ENCODE assay signal across 26 cellular contexts in genomic region chr17:41823141-41823524, GRCh38. TPM values are rescaled to one million over a fixed set of nuclear protein-coding genes. Genes with fewer than 3 reads are reported as not detected.
DNase-seq lines count a peak whose midpoint lies in the region; ATAC-seq and TF ChIP-seq lines count a peak whose summit lies in the region.
"Had no signal": no experiment of that assay in that cellular context is flagged by ENCODE, and none has a peak within 500 bp of the region (broad histone marks: within the 10 kb centered on the region; RNA-seq: fewer than 3 reads in every experiment).

No MANE protein-coding gene starts in this region.

- H3K4me1 Mint-ChIP-seq in endodermal cell (peaks cover 9% of the 10 kb centered on the region), natural killer cell (no peaks in the 10 kb centered on the region)
- no peaks in the 10 kb centered on the region for H3K4me1 Mint-ChIP-seq in naive thymus-derived CD4-positive, alpha-beta T cell
- H3K4me1 Mint-ChIP-seq: CD14-positive monocyte; CD8-positive, alpha-beta memory T cell had no signal

- no peaks in the 10 kb centered on the region for H3K27me3 ChIP-seq in cardiac muscle cell
- no peaks in the 10 kb centered on the region for H3K27me3 ChIP-seq in SK-N-SH (ENCODE audit: insufficient read depth)
- no peaks in the 10 kb centered on the region for H3K27me3 ChIP-seq in endodermal cell (ENCODE audit: control insufficient read depth, insufficient read depth, low read length, poor library complexity, severe bottlenecking)
- no peaks in the 10 kb centered on the region for H3K27me3 ChIP-seq in naive thymus-derived CD4-positive, alpha-beta T cell (ENCODE audit: control insufficient read depth in 2 of 2, insufficient read depth in 2 of 2, low read length in 2 of 2)
- H3K27me3 ChIP-seq: BE2C had no signal

- no peaks in the 10 kb centered on the region for H3K4me1 ChIP-seq in cardiac muscle cell (ENCODE audit: low read depth)
- no peaks in the 10 kb centered on the region for H3K4me1 ChIP-seq in SK-N-SH (ENCODE audit: control insufficient read depth in 1 of 2, insufficient read depth in 2 of 2, low read depth in 1 of 2, low read length in 1 of 2)
- no peaks in the 10 kb centered on the region for H3K4me1 ChIP-seq in endodermal cell (ENCODE audit: control insufficient read depth, insufficient read depth, low read length)
- H3K4me1 ChIP-seq in naive thymus-derived CD4-positive, alpha-beta T cell (ENCODE audit: control insufficient read depth in 2 of 2, insufficient read depth in 2 of 2, low read length in 2 of 2), result no peaks in the 10 kb centered on the region
- H3K4me1 ChIP-seq: BE2C had no signal

- H3K27me3 Mint-ChIP-seq in endodermal cell (ENCODE audit: insufficient read depth), result no peaks in the 10 kb centered on the region
- H3K27me3 Mint-ChIP-seq in naive thymus-derived CD4-positive, alpha-beta T cell, result no peaks in the 10 kb centered on the region
- H3K27me3 Mint-ChIP-seq in natural killer cell (ENCODE audit: low read depth in 2 of 2), result no peaks in the 10 kb centered on the region

- H3K9me3 ChIP-seq in cardiac muscle cell (ENCODE audit: low read depth) (no peaks in the 10 kb centered on the region), SK-N-SH (no peaks in the 10 kb centered on the region), endodermal cell (ENCODE audit: control insufficient read depth, low read length) (no peaks in the 10 kb centered on the region)
- no peaks in the 10 kb centered on the region for H3K9me3 ChIP-seq in naive thymus-derived CD4-positive, alpha-beta T cell (ENCODE audit: control insufficient read depth in 2 of 3, low read length in 3 of 3)
- H3K9me3 ChIP-seq: BE2C had no signal

- TF ChIP-seq CTCF in cardiac muscle cell (IDR thresholded peaks at IDR 0.05; ENCODE audit: low read depth, low read length) (no peak), SK-N-SH (IDR thresholded peaks at IDR 0.05) (no peak), endodermal cell (conservative IDR thresholded peaks at IDR 0.05) (no peak), natural killer cell (IDR thresholded peaks at IDR 0.05) (no peak)

- peaks cover 9% of the 10 kb centered on the region for H3F3A ChIP-seq in SK-N-SH (replicated peaks; ENCODE audit: insufficient read depth)

- no peak overlapping the region for H2AFZ ChIP-seq in SK-N-SH (ENCODE audit: low read depth)
- H2AFZ ChIP-seq: PC-9 had no signal

- no peaks in the 10 kb centered on the region for H3K9me2 ChIP-seq in SK-N-SH

- ATAC-seq in Right ventricle myocardium superior (ENCODE audit: poor library complexity) (no peak), HG02588 (IDR thresholded peaks at IDR 0.05; ENCODE audit: unreplicated experiment) (no peak), natural killer cell (no peak)
- no peak for ATAC-seq in naive thymus-derived CD4-positive, alpha-beta T cell

- no peak overlapping the region for H3K4me3 Mint-ChIP-seq in endodermal cell
- no peak overlapping the region for H3K4me3 Mint-ChIP-seq in naive thymus-derived CD4-positive, alpha-beta T cell
- no peak overlapping the region for H3K4me3 Mint-ChIP-seq in natural killer cell
- H3K4me3 Mint-ChIP-seq: CD14-positive monocyte, HFFc6 had no signal

- POLR2A ChIA-PET in SK-N-SH (lab: Yijun Ruan, JAX), result no interaction called here
- POLR2A ChIA-PET in naive thymus-derived CD4-positive, alpha-beta T cell (lab: Charles Lee), result no interaction called here

- intact Hi-C loops in Right ventricle myocardium superior (cut with DNase I), result no loop called here
- intact Hi-C loops in naive thymus-derived CD4-positive, alpha-beta T cell (cut with micrococcal nuclease), result no loop called here
- intact Hi-C loops in natural killer cell (cut with micrococcal nuclease), result no loop called here

- H3K9ac ChIP-seq in SK-N-SH (no peak overlapping the region), endodermal cell (ENCODE audit: extremely low read depth, low read length, poor library complexity, severe bottlenecking) (no peak overlapping the region)

- H3K9me3 Mint-ChIP-seq in endodermal cell (no peaks in the 10 kb centered on the region), natural killer cell (no peaks in the 10 kb centered on the region)
- H3K9me3 Mint-ChIP-seq in naive thymus-derived CD4-positive, alpha-beta T cell, result no peaks in the 10 kb centered on the region
- H3K9me3 Mint-ChIP-seq: CD8-positive, alpha-beta memory T cell; HFFc6 had no signal

- 0 out of 2 replicates have a peak, but pooled peaks cover 2% of the 10 kb centered on the region for H4K20me1 ChIP-seq in SK-N-SH (ENCODE audit: insufficient read depth)

- H3K36me3 Mint-ChIP-seq in endodermal cell (ENCODE audit: low read depth), result peaks cover 33% of the 10 kb centered on the region
- H3K36me3 Mint-ChIP-seq in naive thymus-derived CD4-positive, alpha-beta T cell, result peaks cover 0 to 6% (median 0%) of the 10 kb centered on the region in 5 donors
- no peaks in the 10 kb centered on the region for H3K36me3 Mint-ChIP-seq in natural killer cell

- peak overlapping the region; percentile 47 for H3K27ac ChIP-seq in cardiac muscle cell
- no peak overlapping the region for H3K27ac ChIP-seq in SK-N-SH (ENCODE audit: low read depth in 2 of 2, low read length in 1 of 2)
- H3K27ac ChIP-seq in endodermal cell (ENCODE audit: low read depth, low read length), result peak overlapping the region; percentile 30
- no peak overlapping the region for H3K27ac ChIP-seq in naive thymus-derived CD4-positive, alpha-beta T cell (ENCODE audit: low read depth, low read length)
- H3K27ac ChIP-seq: PC-9, SK-N-MC had no signal

- no peaks in the 10 kb centered on the region for H3K79me2 ChIP-seq in SK-N-SH (ENCODE audit: insufficient read depth)

- 100% methylated on average over 1 of the region's 1 CpG for WGBS in SK-N-SH (ENCODE audit: low lambda C conversion rate)
- WGBS in endodermal cell (ENCODE audit: insufficient coverage in 1 of 2, insufficient read length in 1 of 2), 2 experiments, result 94% methylated on average over 1 of the region's 1 CpG; no CpG with 5 or more reads in 1 of the 2 experiments

- TF ChIP-seq EP300 in SK-N-SH (IDR thresholded peaks at IDR 0.05; ENCODE audit: borderline replicate concordance in 1 of 2, low read depth in 1 of 2, low read length in 1 of 2), result no peak

- CTCF ChIA-PET in SK-N-SH (lab: Yijun Ruan, JAX), result interaction anchor here (0.8 to 1.0 kb wide), 2 partner anchors 12 to 136 kb away, joined by 3 to 4 read pairs; no protein-coding TSS in a partner anchor
- CTCF ChIA-PET in naive thymus-derived CD4-positive, alpha-beta T cell (lab: Charles Lee), result interaction anchor here (0.9 kb wide), 1 partner anchor 11 kb away, joined by 4 read pairs; the partner anchor contains the start of gene P3H4

- DNase-seq in cardiac muscle cell (ENCODE audit: low read depth in 1 of 2, low spot score in 1 of 2) (no peak), Right ventricle myocardium superior (no peak), SK-N-SH (no peak), endodermal cell (no peak), natural killer cell (no peak)
- DNase-seq in naive thymus-derived CD4-positive, alpha-beta T cell, result no peak
- DNase-seq: 8988T; ACHN; BE2C; CD8-positive, alpha-beta memory T cell; DMS153; DND-41; H7; HFFc6; Karpas-422; NCI-H1092; NCI-H1417 treated with DMSO at 0.1 percent for 48 hours; NCI-H1694 treated with DMSO at 0.1 percent for 48 hours; NCI-H2081; NCI-H2227 treated with DMSO at 0.1 percent for 48 hours; NCI-H526 treated with DMSO at 0.1 percent for 48 hours; PC-9; SIG-M5 had no signal

- H3K36me3 ChIP-seq in cardiac muscle cell (peaks cover 20% of the 10 kb centered on the region), SK-N-SH (replicated peaks in 1 of 2; ENCODE audit: control insufficient read depth in 1 of 2, insufficient read depth in 2 of 2, low read length in 1 of 2) (peaks cover 3 to 35% of the 10 kb centered on the region in 2 experiments), endodermal cell (ENCODE audit: control insufficient read depth, insufficient read depth, low read length) (peaks cover 26% of the 10 kb centered on the region)
- H3K36me3 ChIP-seq in naive thymus-derived CD4-positive, alpha-beta T cell (ENCODE audit: control insufficient read depth in 2 of 3, insufficient read depth in 3 of 3, low read length in 3 of 3), result peaks cover 0 to 22% (median 2%) of the 10 kb centered on the region in 3 experiments

- H3K4me2 ChIP-seq in SK-N-SH, result no peak overlapping the region
- H3K4me2 ChIP-seq: PC-9 had no signal

- H3K4me3 ChIP-seq in cardiac muscle cell, result no peak overlapping the region
- H3K4me3 ChIP-seq in SK-N-SH (ENCODE audit: low read depth in 2 of 2, low read length in 1 of 2), result no peak overlapping the region
- no peak overlapping the region for H3K4me3 ChIP-seq in endodermal cell (ENCODE audit: low read length)
- H3K4me3 ChIP-seq in naive thymus-derived CD4-positive, alpha-beta T cell (ENCODE audit: low read length), result no peak overlapping the region
- H3K4me3 ChIP-seq: PC-9, SK-N-MC had no signal

- H3K27ac Mint-ChIP-seq in endodermal cell (peak overlapping the region; percentile 33), natural killer cell (no peak overlapping the region)
- H3K27ac Mint-ChIP-seq in naive thymus-derived CD4-positive, alpha-beta T cell, result no peak overlapping the region
- H3K27ac Mint-ChIP-seq: CD14-positive monocyte had no signal

- no peak for TF ChIP-seq RAD21 in SK-N-SH (IDR thresholded peaks at IDR 0.05; ENCODE audit: low read length)

RNA-seq across cellular contexts. Expression of gene FKBP10, which starts 10.3 kb away (rescaled TPM):
- 265 and 336 TPM in 2 replicates for total RNA-seq in cardiac muscle cell
- polyA plus RNA-seq in cardiac muscle cell, result 113 and 165 TPM in 2 replicates
- total RNA-seq in Right ventricle myocardium superior, result 10.6 TPM
- polyA plus RNA-seq in SK-N-SH (2012; rRNA removed), result 360 and 377 TPM in 2 replicates
- polyA plus RNA-seq in SK-N-SH (2012; cell fraction: cytosol; rRNA removed), result 109 and 170 TPM in 2 replicates
- 1,131 and 1,228 TPM in 2 replicates for polyA plus RNA-seq in SK-N-SH (2012; cell fraction: nucleus; rRNA removed)
- 100 to 1,000 TPM; 179 to 291 TPM for total RNA-seq in endodermal cell
- 230 TPM for polyA plus RNA-seq in endodermal cell (2013, experiment 1 of 2)
- 211 TPM for polyA plus RNA-seq in endodermal cell (2013, experiment 2 of 2)
- under 1 TPM in 2 of 5 experiments, not detected in 3; 0.34 to 0.76 TPM for total RNA-seq in naive thymus-derived CD4-positive, alpha-beta T cell
- polyA plus RNA-seq in naive thymus-derived CD4-positive, alpha-beta T cell, result not detected
- total RNA-seq in natural killer cell, result 1 to 10 TPM; 5.6 to 8.8 (median 6.0) TPM
- polyA plus RNA-seq: CD14-positive monocyte; CD8-positive, alpha-beta memory T cell had no signal

RNA-seq across cellular contexts. Expression of gene P3H4, which starts 11.4 kb away (rescaled TPM):
- total RNA-seq in cardiac muscle cell (118 and 153 TPM in 2 replicates), Right ventricle myocardium superior (6.7 TPM), endodermal cell (10 to 100 TPM; 23.9 to 40.6 TPM), natural killer cell (1 to 10 TPM; 6.9 to 8.9 (median 7.5) TPM)
- polyA plus RNA-seq in cardiac muscle cell (137 and 138 TPM in 2 replicates), SK-N-SH (2012; rRNA removed) (55.5 and 88.3 TPM in 2 replicates)
- polyA plus RNA-seq in SK-N-SH (2012; cell fraction: cytosol; rRNA removed), result 48.3 and 54.1 TPM in 2 replicates
- polyA plus RNA-seq in SK-N-SH (2012; cell fraction: nucleus; rRNA removed), result 32.4 and 41.1 TPM in 2 replicates
- polyA plus RNA-seq in endodermal cell (2013, experiment 1 of 2), result 32.2 TPM
- polyA plus RNA-seq in endodermal cell (2013, experiment 2 of 2), result 34.7 TPM
- 1 to 10 TPM; 3.6 to 7.0 (median 5.3) TPM for total RNA-seq in naive thymus-derived CD4-positive, alpha-beta T cell
- 1 to 10 TPM; 3.5 to 6.5 TPM for polyA plus RNA-seq in naive thymus-derived CD4-positive, alpha-beta T cell

RNA-seq across cellular contexts. Expression of gene NT5C3B, which starts 12.9 kb away (rescaled TPM):
- 164 and 190 TPM in 2 replicates for total RNA-seq in cardiac muscle cell
- polyA plus RNA-seq in cardiac muscle cell, result 221 and 222 TPM in 2 replicates
- 14.7 TPM for total RNA-seq in Right ventricle myocardium superior
- polyA plus RNA-seq in SK-N-SH (2012; rRNA removed), result 87.4 and 98.0 TPM in 2 replicates
- polyA plus RNA-seq in SK-N-SH (2012; cell fraction: cytosol; rRNA removed), result 105 and 106 TPM in 2 replicates
- polyA plus RNA-seq in SK-N-SH (2012; cell fraction: nucleus; rRNA removed), result 85.1 and 94.9 TPM in 2 replicates
- total RNA-seq in endodermal cell, result 10 to 100 TPM; 65.2 to 79.5 TPM
- polyA plus RNA-seq in endodermal cell (2013, experiment 1 of 2), result 77.9 TPM
- 72.6 TPM for polyA plus RNA-seq in endodermal cell (2013, experiment 2 of 2)
- 10 to 100 TPM; 26.8 to 41.7 (median 37.2) TPM for total RNA-seq in naive thymus-derived CD4-positive, alpha-beta T cell
- 10 to 100 TPM; 41.9 to 66.7 TPM for polyA plus RNA-seq in naive thymus-derived CD4-positive, alpha-beta T cell
- 1 to 10 TPM; 9.1 to 10.0 (median 9.8) TPM for total RNA-seq in natural killer cell

RNA-seq across cellular contexts. Expression of gene KLHL10, which starts 14.5 kb away (rescaled TPM):
- total RNA-seq in cardiac muscle cell, result 0.36 TPM in 1 of 2 replicates, not detected in the other
- polyA plus RNA-seq in cardiac muscle cell, result 0.14 TPM in 1 of 2 replicates, not detected in the other
- total RNA-seq in Right ventricle myocardium superior, result not detected
- polyA plus RNA-seq in SK-N-SH (2012; rRNA removed), result 0.02 and 0.03 TPM in 2 replicates
- polyA plus RNA-seq in SK-N-SH (2012; cell fraction: cytosol; rRNA removed), result 0.04 and 0.05 TPM in 2 replicates
- polyA plus RNA-seq in SK-N-SH (2012; cell fraction: nucleus; rRNA removed), result 0.30 and 0.42 TPM in 2 replicates
- total RNA-seq in endodermal cell, result under 1 TPM in 1 of 2 donors, not detected in 1; 0.15 TPM
- not detected for polyA plus RNA-seq in endodermal cell (2013, experiment 1 of 2)
- not detected for polyA plus RNA-seq in endodermal cell (2013, experiment 2 of 2)
- total RNA-seq in naive thymus-derived CD4-positive, alpha-beta T cell, result not detected
- polyA plus RNA-seq in naive thymus-derived CD4-positive, alpha-beta T cell, result not detected
- total RNA-seq in natural killer cell, result not detected
- total RNA-seq: CD8-positive, alpha-beta memory T cell; HFFc6; PC-9 had no signal
- polyA plus RNA-seq: CD14-positive monocyte had no signal

RNA-seq across cellular contexts. Expression of gene JUP, which starts 36.6 kb away (rescaled TPM):
- total RNA-seq in cardiac muscle cell (296 and 359 TPM in 2 replicates), Right ventricle myocardium superior (195 TPM), endodermal cell (100 to 1,000 TPM; 112 to 167 TPM), natural killer cell (10 to 100 TPM in 1 of 3 donors, 1 to 10 TPM in 2; 1.8 to 12.1 (median 2.0) TPM)
- polyA plus RNA-seq in cardiac muscle cell (160 and 206 TPM in 2 replicates), SK-N-SH (2012; rRNA removed) (9.3 and 13.0 TPM in 2 replicates)
- 4.0 and 8.5 TPM in 2 replicates for polyA plus RNA-seq in SK-N-SH (2012; cell fraction: cytosol; rRNA removed)
- 12.3 and 16.4 TPM in 2 replicates for polyA plus RNA-seq in SK-N-SH (2012; cell fraction: nucleus; rRNA removed)
- polyA plus RNA-seq in endodermal cell (2013, experiment 1 of 2), result 71.5 TPM
- 69.3 TPM for polyA plus RNA-seq in endodermal cell (2013, experiment 2 of 2)
- 1 to 10 TPM in 2 of 5 experiments, under 1 TPM in 3; 0.24 to 8.2 (median 0.57) TPM for total RNA-seq in naive thymus-derived CD4-positive, alpha-beta T cell
- polyA plus RNA-seq in naive thymus-derived CD4-positive, alpha-beta T cell, result under 1 TPM; 0.19 to 0.25 TPM
- polyA plus RNA-seq: CD8-positive, alpha-beta memory T cell had no signal

Comparison
In these comparisons a context has a peak if more than half of its experiments do, and no peak if none do; other contexts are left out.
1. RNA of gene FKBP10, which starts 10.3 kb away (total RNA-seq): 265 to 336 TPM in cardiac muscle cell and 179 to 291 TPM in endodermal cell; 10.6 TPM in Right ventricle myocardium superior (single experiment), 5.6 to 8.8 TPM in natural killer cell and 0.34 to 0.76 TPM in naive thymus-derived CD4-positive, alpha-beta T cell; every median in the first group is over 10 times any median in the second.
2. H3K27ac ChIP-seq: peak in cardiac muscle cell (single experiment) and endodermal cell (single experiment); none in SK-N-SH (0 of 2) and naive thymus-derived CD4-positive, alpha-beta T cell (single experiment).